10 cellular contexts compared by ENCODE assay signal in genomic region chr11:8685306-8685705, GRCh38. TPM values are rescaled to one million over a fixed set of nuclear protein-coding genes. Genes with fewer than 3 reads are reported as not detected.
A peak's percentile ranks its signal among the peaks of the same experiment; 100 is the strongest.
DNase-seq lines count a peak whose midpoint lies in the region; ATAC-seq, FAIRE-seq and TF ChIP-seq lines count a peak whose summit lies in the region.
"Had no signal": no experiment of that assay in that cellular context is flagged by ENCODE, and none has a peak within 500 bp of the region (broad histone marks: within the 10 kb centered on the region; RNA-seq: fewer than 3 reads in every experiment).

No MANE protein-coding gene starts in this region.

- H3K18ac ChIP-seq in H9 (ENCODE audit: insufficient read length, low read depth, low read length), result no peak overlapping the region

- H3K36me3 Mint-ChIP-seq in H9 (ENCODE audit: insufficient read depth in 1 of 3, low read depth in 3 of 3), result peaks cover 45 to 72% (median 57%) of the 10 kb centered on the region in 3 experiments
- H3K36me3 Mint-ChIP-seq in activated CD4-positive, alpha-beta memory T cell treated with anti-CD3 and anti-CD28 coated beads, Interleukin-2, amount 10 ng/mL, durations not matched to agents 7 days and 5 days (ENCODE audit: low read depth), result peaks cover 79% of the 10 kb centered on the region

- peaks cover 43% of the 10 kb centered on the region for H4K20me1 ChIP-seq in BLaER1
- H4K20me1 ChIP-seq in H9 (ENCODE audit: control insufficient read depth, insufficient read depth, insufficient read length), result no peaks in the 10 kb centered on the region
- H4K20me1 ChIP-seq in keratinocyte (ENCODE audit: control insufficient read depth, extremely low read depth, insufficient read depth, low read length), result peaks cover 13% of the 10 kb centered on the region

- dilution Hi-C loops in keratinocyte (cut with MboI; ENCODE audit: extremely low pct_ligation_motif_present, low sequenced_read_pairs), result no loop called here

- no peak overlapping the region for H4K8ac ChIP-seq in H9 (replicated peaks; ENCODE audit: insufficient read length, low read depth, low read length)

- H3K4me3 Mint-ChIP-seq in H9, result peak overlapping the region; percentile 90 to 96
- H3K4me3 Mint-ChIP-seq in activated CD4-positive, alpha-beta memory T cell treated with anti-CD3 and anti-CD28 coated beads, Interleukin-2, amount 10 ng/mL, durations not matched to agents 7 days and 5 days, result peak overlapping the region; percentile 90

- H3K79me1 ChIP-seq in H9 (ENCODE audit: insufficient read depth, low read depth, low read length, poor library complexity, severe bottlenecking), result no peaks in the 10 kb centered on the region

- no peaks in the 10 kb centered on the region for H3K9me1 ChIP-seq in keratinocyte (ENCODE audit: control insufficient read depth, extremely low read depth, insufficient read depth, low read length)

- CTCF ChIA-PET in activated CD4-positive, alpha-beta memory T cell treated with anti-CD3 and anti-CD28 coated beads, Interleukin-2, amount 10 ng/mL, durations not matched to agents 7 days and 5 days (lab: Charles Lee), result no interaction called here

- no peak overlapping the region for H2BK12ac ChIP-seq in H9 (ENCODE audit: insufficient read length, low read depth, low read length)

- no peak overlapping the region for H3K27ac ChIP-seq in BLaER1
- no peak overlapping the region for H3K27ac ChIP-seq in H9 (ENCODE audit: insufficient read length, low read depth, low read length)
- H3K27ac ChIP-seq in keratinocyte (ENCODE audit: control insufficient read depth, insufficient read depth, low read length), result no peak overlapping the region
- no peak overlapping the region for H3K27ac ChIP-seq in lower lobe of right lung

- H3K23ac ChIP-seq in H9 (ENCODE audit: insufficient read length, low read depth, low read length), result no peak overlapping the region

- H3K4me3 ChIP-seq in BLaER1 (no peak overlapping the region), keratinocyte (ENCODE audit: control insufficient read depth in 2 of 3, extremely low read depth in 1 of 3, insufficient read depth in 2 of 3, low read depth in 1 of 3, low read length in 3 of 3) (peak overlapping the region in 1 of 3 experiments; percentile 76), lower lobe of right lung (no peak overlapping the region)

- peaks cover 56 to 57% of the 10 kb centered on the region in 2 experiments for H3K4me1 Mint-ChIP-seq in H9
- peaks cover 71% of the 10 kb centered on the region for H3K4me1 Mint-ChIP-seq in activated CD4-positive, alpha-beta memory T cell treated with anti-CD3 and anti-CD28 coated beads, Interleukin-2, amount 10 ng/mL, durations not matched to agents 7 days and 5 days

- H3K27me3 Mint-ChIP-seq in H9 (ENCODE audit: low read depth), result no peaks in the 10 kb centered on the region; the same call in 1 of the 2 replicates
- H3K27me3 Mint-ChIP-seq in activated CD4-positive, alpha-beta memory T cell treated with anti-CD3 and anti-CD28 coated beads, Interleukin-2, amount 10 ng/mL, durations not matched to agents 7 days and 5 days, result no peaks in the 10 kb centered on the region

- H3K27ac Mint-ChIP-seq in H9, result peak overlapping the region; percentile 81 to 96 (median 89); a peak in 6 of 7 replicates
- H3K27ac Mint-ChIP-seq in activated CD4-positive, alpha-beta memory T cell treated with anti-CD3 and anti-CD28 coated beads, Interleukin-2, amount 10 ng/mL, durations not matched to agents 7 days and 5 days, result peak overlapping the region; percentile 94

- peaks cover 49% of the 10 kb centered on the region for H3K36me3 ChIP-seq in BLaER1
- H3K36me3 ChIP-seq in keratinocyte (ENCODE audit: control insufficient read depth in 2 of 2, extremely low read depth in 1 of 2, insufficient read depth in 2 of 2, low read length in 2 of 2), result peaks cover 22 to 28% of the 10 kb centered on the region in 2 experiments
- peaks cover 41% of the 10 kb centered on the region for H3K36me3 ChIP-seq in lower lobe of right lung

- no CpG with 5 or more reads among the region's 7 CpGs for WGBS in H9 (ENCODE audit: extremely low coverage, insufficient read length, low lambda C conversion rate)

- H3K4me1 ChIP-seq in BLaER1 (peaks cover 70% of the 10 kb centered on the region), H9 (ENCODE audit: insufficient read depth, low read length) (peaks cover 3% of the 10 kb centered on the region), keratinocyte (ENCODE audit: control insufficient read depth, extremely low read depth, insufficient read depth, low read length) (peaks cover 53% of the 10 kb centered on the region), lower lobe of right lung (peaks cover 45% of the 10 kb centered on the region)

- no peak overlapping the region for H2BK120ac ChIP-seq in H9 (ENCODE audit: low read depth, low read length, poor library complexity, severe bottlenecking)

- no peak overlapping the region for H2BK15ac ChIP-seq in H9 (ENCODE audit: low read depth, low read length)

- H2AK5ac ChIP-seq in H9 (ENCODE audit: insufficient read length, low read length), result no peak overlapping the region

- H4K91ac ChIP-seq in H9 (ENCODE audit: insufficient read length, low read depth, low read length), result no peak overlapping the region

- H3K14ac ChIP-seq in H9 (ENCODE audit: insufficient read depth, low read length), result no peak overlapping the region

- no peak overlapping the region for H2BK5ac ChIP-seq in H9 (ENCODE audit: insufficient read length, low read length)

- H3K4me2 ChIP-seq in BLaER1 (peak overlapping the region; percentile 96; the same call in 1 of the 2 replicates), H9 (ENCODE audit: insufficient read depth, insufficient read length, low read length) (no peak overlapping the region), keratinocyte (ENCODE audit: control insufficient read depth, extremely low read depth, insufficient read depth, low read depth, low read length) (peak overlapping the region; percentile 95)

- H3K27me3 ChIP-seq in BLaER1, result no peaks in the 10 kb centered on the region
- H3K27me3 ChIP-seq in H9 (ENCODE audit: insufficient read depth, low read length), result no peaks in the 10 kb centered on the region
- H3K27me3 ChIP-seq in keratinocyte (ENCODE audit: control insufficient read depth, extremely low read depth, insufficient read depth, low read length), result no peaks in the 10 kb centered on the region
- H3K27me3 ChIP-seq in lower lobe of right lung (ENCODE audit: low read depth), result no peaks in the 10 kb centered on the region

- H3K79me2 ChIP-seq in H9 (ENCODE audit: insufficient read depth, low read length) (peaks cover 10% of the 10 kb centered on the region; the same call in 1 of the 2 replicates), keratinocyte (ENCODE audit: control insufficient read depth, insufficient read depth, low read length) (peaks cover 48% of the 10 kb centered on the region)

- POLR2A ChIA-PET in activated CD4-positive, alpha-beta memory T cell treated with anti-CD3 and anti-CD28 coated beads, Interleukin-2, amount 10 ng/mL, durations not matched to agents 7 days and 5 days (lab: Charles Lee), result no interaction called here

- H3K9me3 ChIP-seq in BLaER1 (no peaks in the 10 kb centered on the region), H9 (ENCODE audit: control insufficient read depth, low read depth, low read length) (no peaks in the 10 kb centered on the region), keratinocyte (ENCODE audit: control insufficient read depth, low read depth, low read length) (no peaks in the 10 kb centered on the region), lower lobe of right lung (no peaks in the 10 kb centered on the region)

- H3K23me2 ChIP-seq in H9 (ENCODE audit: insufficient read length, low read depth, low read length, poor library complexity, severe bottlenecking), result peaks cover 13% of the 10 kb centered on the region

- H2BK20ac ChIP-seq in H9 (ENCODE audit: low read depth, low read length, poor library complexity, severe bottlenecking), result no peak overlapping the region

- H3K9ac ChIP-seq in BLaER1, result no peak overlapping the region
- H3K9ac ChIP-seq in H9 (ENCODE audit: extremely low read depth, insufficient read length, low read length), result peak overlapping the region; percentile 22
- peak overlapping the region; percentile 98 for H3K9ac ChIP-seq in keratinocyte (ENCODE audit: control insufficient read depth, extremely low read depth, insufficient read depth, low read length)

- peaks cover 0 to 4% of the 10 kb centered on the region in 2 experiments; a peak in 2 of 5 replicates for H3K9me3 Mint-ChIP-seq in H9
- no peaks in the 10 kb centered on the region for H3K9me3 Mint-ChIP-seq in activated CD4-positive, alpha-beta memory T cell treated with anti-CD3 and anti-CD28 coated beads, Interleukin-2, amount 10 ng/mL, durations not matched to agents 7 days and 5 days

- H3K4ac ChIP-seq in H9 (ENCODE audit: low read depth, low read length), result no peak overlapping the region

- intact Hi-C loops in Right ventricle myocardium superior (cut with DNase I) (loop anchor here (5.0 kb wide), 1 partner anchor 127 kb away; a partner anchor contains a TSS), lower lobe of right lung (cut with DNase I) (no loop called here)

- no peak overlapping the region for H3T11ph ChIP-seq in H9 (ENCODE audit: low read length)

- ATAC-seq in Right ventricle myocardium superior (ENCODE audit: poor library complexity) (no peak), lower lobe of right lung (no peak)

- no peak for FAIRE-seq in keratinocyte (lab: Jason Lieb, UNC)

- no peak overlapping the region for H3K56ac ChIP-seq in H9 (ENCODE audit: insufficient read length, low read depth, low read length)

- H2AFZ ChIP-seq in H9 (ENCODE audit: low read length), result no peak overlapping the region
- no peak overlapping the region for H2AFZ ChIP-seq in keratinocyte (ENCODE audit: control insufficient read depth, low read length)

- no peak overlapping the region for H4K5ac ChIP-seq in H9 (ENCODE audit: insufficient read length, low read depth, low read length)

- no peak for TF ChIP-seq CTCF in H9 (conservative IDR thresholded peaks at IDR 0.05)
- no peak for TF ChIP-seq CTCF in keratinocyte (optimal IDR thresholded peaks at IDR 0.05 in 1 of 3, IDR thresholded peaks at IDR 0.05 in 1 of 3, conservative IDR thresholded peaks at IDR 0.05 in 1 of 3; ENCODE audit: extremely low read depth in 1 of 3, insufficient read depth in 2 of 3, low read length in 3 of 3)
- TF ChIP-seq CTCF in lower lobe of right lung (IDR thresholded peaks at IDR 0.05), result no peak

- DNase-seq in H9, result no peak
- no peak for DNase-seq in activated CD4-positive, alpha-beta memory T cell treated with anti-CD3 and anti-CD28 coated beads, Interleukin-2, amount 10 ng/mL, durations not matched to agents 7 days and 5 days
- DNase-seq in keratinocyte (ENCODE audit: low read depth, low spot score), result no peak
- DNase-seq in NCI-H345 treated with DMSO at 0.1 percent for 48 hours (lab: John Stamatoyannopoulos, UW; ENCODE audit: unreplicated experiment), result no peak
- DNase-seq in Right ventricle myocardium superior, result no peak
- DNase-seq in lower lobe of right lung, result no peak
- DNase-seq in NCI-H1048 (lab: John Stamatoyannopoulos, UW), result no peak
- DNase-seq: KG1, NCI-H526 had no signal

RNA-seq across cellular contexts. Expression of gene RPL27A, which starts 2.7 kb away (rescaled TPM):
- 1,150 and 1,152 TPM in 2 replicates for total RNA-seq in H9 (2021)
- total RNA-seq in activated CD4-positive, alpha-beta memory T cell treated with anti-CD3 and anti-CD28 coated beads, Interleukin-2, amount 10 ng/mL, durations not matched to agents 7 days and 5 days, result 100 to 1,000 TPM; 817 to 856 TPM
- 1,089 to 1,483 TPM (median 1,450 TPM) in 3 replicates for polyA plus RNA-seq in keratinocyte
- polyA plus RNA-seq in keratinocyte (2011; ENCODE audit: low read depth), result 769 TPM
- 863 and 1,235 TPM in 2 replicates for polyA plus RNA-seq in keratinocyte (2011; cell fraction: cytosol; rRNA removed)
- 267 and 297 TPM in 2 replicates for polyA plus RNA-seq in keratinocyte (2011; cell fraction: nucleus; rRNA removed)
- polyA plus RNA-seq in keratinocyte (2012; ENCODE audit: low replicate concordance), result 1,861 and 2,131 TPM in 2 replicates
- polyA minus RNA-seq in keratinocyte, result 257 to 398 TPM (median 392 TPM) in 3 replicates
- polyA minus RNA-seq in keratinocyte (2011; cell fraction: cytosol; rRNA and poly(A)+ RNA removed), result 683 TPM
- 94.8 and 128 TPM in 2 replicates for polyA minus RNA-seq in keratinocyte (2011; cell fraction: nucleus; rRNA and poly(A)+ RNA removed)
- 549 TPM for total RNA-seq in Right ventricle myocardium superior
- 920 TPM for total RNA-seq in lower lobe of right lung

RNA-seq across cellular contexts. Expression of gene TRIM66, which starts 2.8 kb away (rescaled TPM):
- total RNA-seq in H9 (2021) (2.0 and 2.1 TPM in 2 replicates), Right ventricle myocardium superior (2.4 TPM), lower lobe of right lung (11.0 TPM)
- total RNA-seq in activated CD4-positive, alpha-beta memory T cell treated with anti-CD3 and anti-CD28 coated beads, Interleukin-2, amount 10 ng/mL, durations not matched to agents 7 days and 5 days, result 10 to 100 TPM; 17.8 to 22.4 TPM
- 3.4 to 5.4 TPM (median 5.1 TPM) in 3 replicates for polyA plus RNA-seq in keratinocyte
- 9.0 TPM for polyA plus RNA-seq in keratinocyte (2011; ENCODE audit: low read depth)
- polyA plus RNA-seq in keratinocyte (2011; cell fraction: cytosol; rRNA removed), result 1.2 and 2.6 TPM in 2 replicates
- polyA plus RNA-seq in keratinocyte (2011; cell fraction: nucleus; rRNA removed), result 23.5 and 30.4 TPM in 2 replicates
- 2.4 and 4.1 TPM in 2 replicates for polyA plus RNA-seq in keratinocyte (2012; ENCODE audit: low replicate concordance)
- polyA minus RNA-seq in keratinocyte, result 5.9 to 16.1 TPM (median 8.5 TPM) in 3 replicates
- polyA minus RNA-seq in keratinocyte (2011; cell fraction: cytosol; rRNA and poly(A)+ RNA removed), result 2.5 TPM
- polyA minus RNA-seq in keratinocyte (2011; cell fraction: nucleus; rRNA and poly(A)+ RNA removed), result 15.6 and 30.3 TPM in 2 replicates
